24 cellular contexts compared by ENCODE assay signal in the genomic region with DNA sequence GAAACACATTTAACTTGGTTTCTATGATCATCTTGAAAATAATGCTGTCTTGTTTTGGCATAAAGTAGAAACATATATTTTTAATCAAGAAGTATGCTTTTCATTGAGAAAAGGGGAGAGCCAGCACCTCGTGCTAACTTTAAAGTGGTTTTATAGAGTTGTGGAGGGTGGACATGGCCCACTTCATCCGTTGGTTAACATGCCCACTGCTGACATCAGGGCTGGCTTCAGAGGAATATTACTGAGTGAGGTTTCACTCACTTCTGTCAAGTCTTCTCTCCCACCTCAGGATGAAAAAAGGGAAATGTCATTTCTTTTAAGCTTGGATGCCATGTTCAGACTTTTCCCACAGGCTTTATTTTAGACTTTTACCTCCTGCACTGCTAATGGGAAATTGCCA.
DNase-seq lines count a peak whose midpoint lies in the region; ATAC-seq, FAIRE-seq and TF ChIP-seq lines count a peak whose summit lies in the region.
"Had no signal": no experiment of that assay in that cellular context is flagged by ENCODE, and none has a peak within 500 bp of the region (broad histone marks: within the 10 kb centered on the region; RNA-seq: fewer than 3 reads in every experiment).

No MANE protein-coding gene starts in this region.

- FAIRE-seq in GM12892 (lab: Jason Lieb, UNC), result peak; percentile 70
- FAIRE-seq: A549, GM12878 had no signal

- H3K36me3 ChIP-seq in ascending aorta, result no peaks in the 10 kb centered on the region
- H3K36me3 ChIP-seq in thoracic aorta, result no peaks in the 10 kb centered on the region
- H3K36me3 ChIP-seq in left ventricle myocardium inferior, result no peaks in the 10 kb centered on the region
- H3K36me3 ChIP-seq: BLaER1 treated with 17β-estradiol and CSF1 and Interleukin-3, amounts not matched to agents 10 nM and 100 nM had no signal

- no peak overlapping the region for H3K4me3 ChIP-seq in ascending aorta
- H3K4me3 ChIP-seq in thoracic aorta, result peak overlapping the region; percentile 49
- no peak overlapping the region for H3K4me3 ChIP-seq in left ventricle myocardium inferior
- H3K4me3 ChIP-seq: A549; BLaER1 treated with 17β-estradiol and CSF1 and Interleukin-3, amounts not matched to agents 10 nM and 100 nM; GM12878 had no signal

- ATAC-seq in stimulated activated memory B cell treated with anti-CD40 and anti-IgM and Interleukin-4, amounts not matched to agents 10 μg/mL and 1 μg/mL and 100 μg/mL, for 72 hours, result peak; percentile 39
- ATAC-seq in thoracic aorta (ENCODE audit: insufficient number of reproducible peaks, low FRiP score, low read depth) (no peak), GM21515 (IDR thresholded peaks at IDR 0.05; ENCODE audit: unreplicated experiment) (no peak)
- ATAC-seq: A549; CD8-positive, alpha-beta T cell had no signal

- no peak for TF ChIP-seq POLR2A in GM12892 (IDR thresholded peaks at IDR 0.05; ENCODE audit: low read depth, low read length)

- peaks cover 0 to 8% of the 10 kb centered on the region in 2 donors for H3K4me1 ChIP-seq in ascending aorta
- peaks cover 14 to 30% of the 10 kb centered on the region in 2 donors for H3K4me1 ChIP-seq in thoracic aorta (ENCODE audit: control insufficient read depth in 1 of 2, low read depth in 2 of 2)
- no peaks in the 10 kb centered on the region for H3K4me1 ChIP-seq in left ventricle myocardium inferior
- H3K4me1 ChIP-seq: A549; BLaER1 treated with 17β-estradiol and CSF1 and Interleukin-3, amounts not matched to agents 10 nM and 100 nM had no signal

- H3K27ac ChIP-seq in ascending aorta, result peak overlapping the region; percentile 78 to 88
- peak overlapping the region; percentile 78 to 88 for H3K27ac ChIP-seq in thoracic aorta
- no peak overlapping the region for H3K27ac ChIP-seq in left ventricle myocardium inferior (replicated peaks)
- H3K27ac ChIP-seq: 22Rv1; A549; BLaER1 treated with 17β-estradiol and CSF1 and Interleukin-3, amounts not matched to agents 10 nM and 100 nM; C4-2B had no signal

- H3K27me3 ChIP-seq in ascending aorta, result no peaks in the 10 kb centered on the region
- H3K27me3 ChIP-seq in thoracic aorta (replicated peaks; ENCODE audit: insufficient read depth), result no peaks in the 10 kb centered on the region
- H3K27me3 ChIP-seq in left ventricle myocardium inferior (ENCODE audit: low read depth), result no peaks in the 10 kb centered on the region
- H3K27me3 ChIP-seq: BLaER1 treated with 17β-estradiol and CSF1 and Interleukin-3, amounts not matched to agents 10 nM and 100 nM had no signal

- no peak overlapping the region for H3K4me3 Mint-ChIP-seq in stimulated activated memory B cell treated with anti-CD40 and anti-IgM and Interleukin-4, amounts not matched to agents 10 μg/mL and 1 μg/mL and 100 μg/mL, for 72 hours
- H3K4me3 Mint-ChIP-seq: B cell; CD4-positive, alpha-beta T cell; CD8-positive, alpha-beta T cell had no signal

- H3K27ac Mint-ChIP-seq in stimulated activated memory B cell treated with anti-CD40 and anti-IgM and Interleukin-4, amounts not matched to agents 10 μg/mL and 1 μg/mL and 100 μg/mL, for 72 hours, result peak overlapping the region; percentile 68
- H3K27ac Mint-ChIP-seq: B cell; CD4-positive, alpha-beta T cell; CD8-positive, alpha-beta T cell had no signal

- no peaks in the 10 kb centered on the region for H3K9me3 ChIP-seq in ascending aorta
- H3K9me3 ChIP-seq in thoracic aorta, result no peaks in the 10 kb centered on the region
- H3K9me3 ChIP-seq in left ventricle myocardium inferior (replicated peaks), result no peaks in the 10 kb centered on the region
- H3K9me3 ChIP-seq: A549; BLaER1 treated with 17β-estradiol and CSF1 and Interleukin-3, amounts not matched to agents 10 nM and 100 nM had no signal

- DNase-seq in GM12892 (ENCODE audit: insufficient read length) (no peak), ascending aorta (ENCODE audit: low spot score in 2 of 2) (no peak), thoracic aorta (ENCODE audit: low spot score) (no peak), activated gamma-delta T cell (lab: John Stamatoyannopoulos, UW) (no peak), left ventricle myocardium inferior (no peak)
- no peak for DNase-seq in stimulated activated CD4-positive, alpha-beta T cell treated with anti-CD3 and anti-CD28 coated beads, Interleukin-12 subunit alpha, Interleukin-12 subunit beta, amount 100 ng/mL, for 4 hours
- DNase-seq: AML-193; CD4-positive, alpha-beta T cell; CD8-positive, alpha-beta T cell; DMS 273 treated with DMSO at 0.1 percent for 48 hours; DMS153; DMS53; DMS79; DND-41; EL; GDM1 had no signal

- TF ChIP-seq CTCF in ascending aorta (IDR thresholded peaks at IDR 0.05) (no peak), thoracic aorta (IDR thresholded peaks at IDR 0.05) (no peak), left ventricle myocardium inferior (IDR thresholded peaks at IDR 0.05; ENCODE audit: borderline replicate concordance) (no peak)

- no peaks in the 10 kb centered on the region for H3K9me3 Mint-ChIP-seq in stimulated activated memory B cell treated with anti-CD40 and anti-IgM and Interleukin-4, amounts not matched to agents 10 μg/mL and 1 μg/mL and 100 μg/mL, for 72 hours
- H3K9me3 Mint-ChIP-seq: CD4-positive, alpha-beta T cell; CD8-positive, alpha-beta T cell had no signal

- no peaks in the 10 kb centered on the region for H3K36me3 Mint-ChIP-seq in stimulated activated memory B cell treated with anti-CD40 and anti-IgM and Interleukin-4, amounts not matched to agents 10 μg/mL and 1 μg/mL and 100 μg/mL, for 72 hours
- H3K36me3 Mint-ChIP-seq: CD8-positive, alpha-beta T cell had no signal

- intact Hi-C loops in ascending aorta (cut with DNase I), result loop anchor here (5.0 to 10.0 kb wide), 2 partner anchors 204 to 362 kb away; a partner anchor contains a TSS
- intact Hi-C loops in left ventricle myocardium inferior (cut with micrococcal nuclease), result no loop called here

- H3K4me1 Mint-ChIP-seq in stimulated activated memory B cell treated with anti-CD40 and anti-IgM and Interleukin-4, amounts not matched to agents 10 μg/mL and 1 μg/mL and 100 μg/mL, for 72 hours, result peaks cover 19% of the 10 kb centered on the region

- no peaks in the 10 kb centered on the region for H3K27me3 Mint-ChIP-seq in stimulated activated memory B cell treated with anti-CD40 and anti-IgM and Interleukin-4, amounts not matched to agents 10 μg/mL and 1 μg/mL and 100 μg/mL, for 72 hours
- H3K27me3 Mint-ChIP-seq: B cell; CD4-positive, alpha-beta T cell had no signal
